Comparison of ENCODE assay signal across 13 cellular contexts in the genomic region with DNA sequence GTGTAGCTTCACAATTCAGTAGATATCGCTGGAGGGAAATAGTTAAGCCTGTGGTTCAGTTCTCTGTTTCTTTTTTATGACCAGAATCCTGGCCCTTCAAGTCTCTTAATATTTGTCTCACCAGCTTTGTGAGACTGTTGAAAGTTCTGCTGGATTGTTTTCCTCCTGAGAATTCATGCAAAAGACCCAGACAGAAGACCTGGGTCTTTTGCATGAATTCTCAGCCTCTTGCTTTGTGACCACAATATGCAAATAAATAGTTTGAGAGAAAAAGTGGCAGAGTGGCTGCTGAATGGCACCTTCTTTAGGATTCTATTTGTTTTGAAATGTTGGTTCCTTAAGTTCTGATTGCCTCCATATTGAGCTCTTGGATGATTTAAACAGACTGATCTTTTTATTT. TPM values are rescaled to one million over a fixed set of nuclear protein-coding genes. Genes with fewer than 3 reads are reported as not detected.
A peak's percentile ranks its signal among the peaks of the same experiment; 100 is the strongest.
DNase-seq lines count a peak whose midpoint lies in the region; ATAC-seq, FAIRE-seq and TF ChIP-seq lines count a peak whose summit lies in the region.
"Had no signal": no experiment of that assay in that cellular context is flagged by ENCODE, and none has a peak within 500 bp of the region (broad histone marks: within the 10 kb centered on the region; RNA-seq: fewer than 3 reads in every experiment).

No MANE protein-coding gene starts in this region.

- H3K36me3 Mint-ChIP-seq in activated B cell treated with CpG ODN at 0.5 μM for 24 hours (ENCODE audit: low read depth): peaks cover 44% of the 10 kb centered on the region
- peaks cover 35% of the 10 kb centered on the region for H3K36me3 Mint-ChIP-seq in activated T-helper 1 cell treated with anti-CD3 and anti-CD28 coated beads, Interleukin-12 subunit alpha, Interleukin-12 subunit beta, Interleukin-2, Interleukin-4 antibody, amounts not matched to agents 30 ng/mL and 10 ng/mL and 1 ng/mL, durations not matched to agents 14 hours and 24 hours and 36 hours (ENCODE audit: low read depth)

- no peak for TF ChIP-seq CTCF in activated B cell treated with CpG ODN at 0.5 μM for 24 hours (IDR thresholded peaks at IDR 0.05)

- CTCF ChIA-PET in activated B cell treated with CpG ODN at 0.5 μM for 24 hours (lab: Charles Lee): no interaction called here

- FAIRE-seq in HTR-8/SVneo (lab: Jason Lieb, UNC): no peak

- H3K9me3 Mint-ChIP-seq in activated B cell treated with CpG ODN at 0.5 μM for 24 hours: peaks cover 11% of the 10 kb centered on the region
- peaks cover 6% of the 10 kb centered on the region for H3K9me3 Mint-ChIP-seq in activated T-helper 1 cell treated with anti-CD3 and anti-CD28 coated beads, Interleukin-12 subunit alpha, Interleukin-12 subunit beta, Interleukin-2, Interleukin-4 antibody, amounts not matched to agents 30 ng/mL and 10 ng/mL and 1 ng/mL, durations not matched to agents 14 hours and 24 hours and 36 hours

- ATAC-seq in GM18519 (IDR thresholded peaks at IDR 0.05; ENCODE audit: low FRiP score, unreplicated experiment): peak; percentile 79
- peak; percentile 86 for ATAC-seq in GM21529 (IDR thresholded peaks at IDR 0.05; ENCODE audit: unreplicated experiment)
- ATAC-seq in HG03159 (IDR thresholded peaks at IDR 0.05; ENCODE audit: unreplicated experiment): peak; percentile 88
- peak; percentile 91 for ATAC-seq in activated B cell treated with CpG ODN at 0.5 μM for 24 hours (ENCODE audit: low read depth)

- DNase-seq in activated B cell treated with CpG ODN at 0.5 μM for 24 hours (no peak), SW480 (ENCODE audit: low spot score) (no peak), HTR-8/SVneo (ENCODE audit: insufficient read length, low spot score) (no peak)
- no peak for DNase-seq in activated T-helper 1 cell treated with anti-CD3 and anti-CD28 coated beads, Interleukin-12 subunit alpha, Interleukin-12 subunit beta, Interleukin-2, Interleukin-4 antibody, amounts not matched to agents 30 ng/mL and 10 ng/mL and 1 ng/mL, durations not matched to agents 14 hours and 24 hours and 36 hours (ENCODE audit: low spot score)
- no peak for DNase-seq in activated CD8-positive, alpha-beta memory T cell treated with anti-CD3 and anti-CD28 coated beads, Interleukin-2, amount 50 U/mL, for 4 hours
- DNase-seq: activated naive CD8-positive, alpha-beta T cell treated with anti-CD3 and anti-CD28 coated beads for 36 hours; C1 segment of cervical spinal cord; nucleus accumbens; trophoblast cell; WERI-Rb-1 had no signal

- peak overlapping the region; percentile 5 for H3K4me3 Mint-ChIP-seq in activated B cell treated with CpG ODN at 0.5 μM for 24 hours
- no peak overlapping the region for H3K4me3 Mint-ChIP-seq in activated T-helper 1 cell treated with anti-CD3 and anti-CD28 coated beads, Interleukin-12 subunit alpha, Interleukin-12 subunit beta, Interleukin-2, Interleukin-4 antibody, amounts not matched to agents 30 ng/mL and 10 ng/mL and 1 ng/mL, durations not matched to agents 14 hours and 24 hours and 36 hours
- H3K4me3 Mint-ChIP-seq: activated naive CD8-positive, alpha-beta T cell treated with anti-CD3 and anti-CD28 coated beads for 36 hours had no signal

- POLR2A ChIA-PET in activated B cell treated with CpG ODN at 0.5 μM for 24 hours (lab: Charles Lee): interaction anchor here (0.7 to 1.1 kb wide), 3 partner anchors 29 to 39 kb away, joined by 3 to 8 read pairs (median 3); no protein-coding TSS in a partner anchor

- no peak overlapping the region for H3K27ac Mint-ChIP-seq in activated B cell treated with CpG ODN at 0.5 μM for 24 hours
- H3K27ac Mint-ChIP-seq in activated T-helper 1 cell treated with anti-CD3 and anti-CD28 coated beads, Interleukin-12 subunit alpha, Interleukin-12 subunit beta, Interleukin-2, Interleukin-4 antibody, amounts not matched to agents 30 ng/mL and 10 ng/mL and 1 ng/mL, durations not matched to agents 14 hours and 24 hours and 36 hours: no peak overlapping the region
- H3K27ac Mint-ChIP-seq: activated naive CD8-positive, alpha-beta T cell treated with anti-CD3 and anti-CD28 coated beads for 36 hours had no signal

- intact Hi-C loops in activated B cell treated with CpG ODN at 0.5 μM for 24 hours (cut with micrococcal nuclease): loop anchor here (1.0 to 5.0 kb wide), 3 partner anchors 10 to 104 kb away; partner anchors contain the start of genes CCNH and RASA1
- intact Hi-C loops in activated T-helper 1 cell treated with anti-CD3 and anti-CD28 coated beads, Interleukin-12 subunit alpha, Interleukin-12 subunit beta, Interleukin-2, Interleukin-4 antibody, amounts not matched to agents 30 ng/mL and 10 ng/mL and 1 ng/mL, durations not matched to agents 14 hours and 24 hours and 36 hours (cut with micrococcal nuclease): no loop called here

- H3K4me1 Mint-ChIP-seq in activated B cell treated with CpG ODN at 0.5 μM for 24 hours: peaks cover 48% of the 10 kb centered on the region
- peaks cover 24% of the 10 kb centered on the region for H3K4me1 Mint-ChIP-seq in activated T-helper 1 cell treated with anti-CD3 and anti-CD28 coated beads, Interleukin-12 subunit alpha, Interleukin-12 subunit beta, Interleukin-2, Interleukin-4 antibody, amounts not matched to agents 30 ng/mL and 10 ng/mL and 1 ng/mL, durations not matched to agents 14 hours and 24 hours and 36 hours (ENCODE audit: low read depth)

- H3K27me3 Mint-ChIP-seq in activated B cell treated with CpG ODN at 0.5 μM for 24 hours: no peaks in the 10 kb centered on the region
- H3K27me3 Mint-ChIP-seq in activated T-helper 1 cell treated with anti-CD3 and anti-CD28 coated beads, Interleukin-12 subunit alpha, Interleukin-12 subunit beta, Interleukin-2, Interleukin-4 antibody, amounts not matched to agents 30 ng/mL and 10 ng/mL and 1 ng/mL, durations not matched to agents 14 hours and 24 hours and 36 hours (ENCODE audit: insufficient read depth): no peaks in the 10 kb centered on the region
- H3K27me3 Mint-ChIP-seq: activated naive CD8-positive, alpha-beta T cell treated with anti-CD3 and anti-CD28 coated beads for 36 hours had no signal

RNA-seq across cellular contexts. Expression of gene RASA1, which starts 40.3 kb away (rescaled TPM):
- 25.6 and 28.8 TPM in 2 replicates for total RNA-seq in activated B cell treated with CpG ODN at 0.5 μM for 24 hours
- 20.7 and 21.3 TPM in 2 replicates for total RNA-seq in activated T-helper 1 cell treated with anti-CD3 and anti-CD28 coated beads, Interleukin-12 subunit alpha, Interleukin-12 subunit beta, Interleukin-2, Interleukin-4 antibody, amounts not matched to agents 30 ng/mL and 10 ng/mL and 1 ng/mL, durations not matched to agents 14 hours and 24 hours and 36 hours
